21 cellular contexts compared by ENCODE assay signal in genomic region chr4:116469582-116469981, GRCh38.
DNase-seq lines count a peak whose midpoint lies in the region; ATAC-seq lines count a peak whose summit lies in the region.
"Had no signal": no experiment of that assay in that cellular context is flagged by ENCODE, and none has a peak within 500 bp of the region (broad histone marks: within the 10 kb centered on the region; RNA-seq: fewer than 3 reads in every experiment).

No MANE protein-coding gene starts in this region.

- POLR2A ChIA-PET in naive thymus-derived CD8-positive, alpha-beta T cell (lab: Charles Lee) = no interaction called here

- H3K36me3 Mint-ChIP-seq in naive thymus-derived CD8-positive, alpha-beta T cell = no peaks in the 10 kb centered on the region
- H3K36me3 Mint-ChIP-seq: activated naive CD4-positive, alpha-beta T cell treated with anti-CD3 and anti-CD28 coated beads, Interleukin-2, amount 10 ng/mL, durations not matched to agents 7 days and 5 days; WTC11 had no signal

- H3K27me3 Mint-ChIP-seq in naive thymus-derived CD8-positive, alpha-beta T cell = peaks cover 0 to 1% (median 0%) of the 10 kb centered on the region in 5 donors
- H3K27me3 Mint-ChIP-seq: activated CD4-positive, alpha-beta memory T cell treated with anti-CD3 and anti-CD28 coated beads, Interleukin-2, amount 10 ng/mL, durations not matched to agents 7 days and 5 days; activated naive CD4-positive, alpha-beta T cell treated with anti-CD3 and anti-CD28 coated beads, Interleukin-2, amount 10 ng/mL, durations not matched to agents 7 days and 5 days had no signal

- H3K9me3 Mint-ChIP-seq in naive thymus-derived CD8-positive, alpha-beta T cell = peaks cover 0 to 10% (median 0%) of the 10 kb centered on the region in 9 donors
- H3K9me3 Mint-ChIP-seq: activated CD4-positive, alpha-beta memory T cell treated with anti-CD3 and anti-CD28 coated beads, Interleukin-2, amount 10 ng/mL, durations not matched to agents 7 days and 5 days; activated naive CD4-positive, alpha-beta T cell treated with anti-CD3 and anti-CD28 coated beads, Interleukin-2, amount 10 ng/mL, durations not matched to agents 7 days and 5 days; WTC11 had no signal

- no peaks in the 10 kb centered on the region for H3K4me1 Mint-ChIP-seq in naive thymus-derived CD8-positive, alpha-beta T cell
- H3K4me1 Mint-ChIP-seq: activated CD4-positive, alpha-beta memory T cell treated with anti-CD3 and anti-CD28 coated beads, Interleukin-2, amount 10 ng/mL, durations not matched to agents 7 days and 5 days; activated naive CD4-positive, alpha-beta T cell treated with anti-CD3 and anti-CD28 coated beads, Interleukin-2, amount 10 ng/mL, durations not matched to agents 7 days and 5 days had no signal

- no peak overlapping the region for H3K27ac Mint-ChIP-seq in naive thymus-derived CD8-positive, alpha-beta T cell
- H3K27ac Mint-ChIP-seq: activated CD4-positive, alpha-beta memory T cell treated with anti-CD3 and anti-CD28 coated beads, Interleukin-2, amount 10 ng/mL, durations not matched to agents 7 days and 5 days; activated naive CD4-positive, alpha-beta T cell treated with anti-CD3 and anti-CD28 coated beads, Interleukin-2, amount 10 ng/mL, durations not matched to agents 7 days and 5 days; WTC11 had no signal

- peak; percentile 89 for ATAC-seq in GM18502 (IDR thresholded peaks at IDR 0.05; ENCODE audit: poor library complexity, unreplicated experiment)
- peak; percentile 75 for ATAC-seq in GM19351 (IDR thresholded peaks at IDR 0.05; ENCODE audit: unreplicated experiment)
- ATAC-seq in HG02884 (IDR thresholded peaks at IDR 0.05; ENCODE audit: unreplicated experiment) = peak; percentile 63
- peak; percentile 81 for ATAC-seq in HG03565 (IDR thresholded peaks at IDR 0.05; ENCODE audit: unreplicated experiment)
- no peak for ATAC-seq in naive thymus-derived CD8-positive, alpha-beta T cell
- ATAC-seq: WTC11 had no signal

- no peak overlapping the region for H3K4me3 Mint-ChIP-seq in naive thymus-derived CD8-positive, alpha-beta T cell
- H3K4me3 Mint-ChIP-seq: activated CD4-positive, alpha-beta memory T cell treated with anti-CD3 and anti-CD28 coated beads, Interleukin-2, amount 10 ng/mL, durations not matched to agents 7 days and 5 days; activated naive CD4-positive, alpha-beta T cell treated with anti-CD3 and anti-CD28 coated beads, Interleukin-2, amount 10 ng/mL, durations not matched to agents 7 days and 5 days; WTC11 had no signal

- no peak for DNase-seq in SIG-M5 (lab: John Stamatoyannopoulos, UW)
- no peak for DNase-seq in epidermal melanocyte (ENCODE audit: insufficient read length, low spot score)
- no peak for DNase-seq in effector CD8-positive, alpha-beta T cell (lab: John Stamatoyannopoulos, UW)
- no peak for DNase-seq in naive thymus-derived CD8-positive, alpha-beta T cell
- DNase-seq: activated CD4-positive, alpha-beta memory T cell treated with anti-CD3 and anti-CD28 coated beads, Interleukin-2, amount 10 ng/mL, durations not matched to agents 7 days and 5 days; activated naive CD4-positive, alpha-beta T cell treated with anti-CD3 and anti-CD28 coated beads, Interleukin-2, amount 10 ng/mL, durations not matched to agents 7 days and 5 days; activated T-cell treated with anti-CD3 and anti-CD28 coated beads, Interleukin-2, amount 50 U/mL, for 1 hour; aorta; central memory CD4-positive, alpha-beta T cell; DMS153; esophagus squamous epithelium; NCI-H1105 treated with DMSO at 0.1 percent for 48 hours; stimulated activated CD8-positive, alpha-beta memory T cell treated with anti-CD3 and anti-CD28 coated beads, Interleukin-4, amount 100 ng/mL, for 48 hours; substantia nigra; T-helper 2 cell; uterus had no signal

Comparison
In these comparisons a context has a peak if more than half of its experiments do, and no peak if none do; other contexts are left out.
1. ATAC-seq: peak in GM18502 (single experiment), GM19351 (single experiment), HG02884 (single experiment) and HG03565 (single experiment); none in naive thymus-derived CD8-positive, alpha-beta T cell (0 of 2).